ENCODE assay signal across 1 cellular context in the genomic region with DNA sequence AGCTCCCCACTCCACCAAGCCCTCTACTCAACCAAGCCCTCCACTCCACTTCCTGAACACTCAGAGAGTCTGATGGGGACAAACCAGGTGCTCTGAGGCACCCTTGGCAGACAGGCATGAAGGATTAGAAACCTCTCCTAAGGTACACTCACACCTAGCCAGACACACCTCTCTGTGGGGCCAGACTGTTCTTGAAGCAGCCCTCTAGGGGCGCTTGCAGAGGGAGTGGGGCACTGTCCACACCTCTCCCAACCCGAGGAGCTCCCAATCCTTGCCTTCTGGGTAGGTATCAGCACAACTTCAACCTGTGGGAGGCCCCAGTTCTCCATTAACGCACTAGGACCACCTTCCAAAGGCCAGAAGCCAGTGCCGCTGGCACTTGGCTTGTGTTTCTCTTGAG.
TF ChIP-seq lines count a peak whose summit lies in the region.

No MANE protein-coding gene starts in this region.

TF ChIP-seq in HepG2, 621 proteins besides CTCF, POLR2A, EP300 and RAD21 (continued from another document):
- TF ChIP-seq, protein P1, sequence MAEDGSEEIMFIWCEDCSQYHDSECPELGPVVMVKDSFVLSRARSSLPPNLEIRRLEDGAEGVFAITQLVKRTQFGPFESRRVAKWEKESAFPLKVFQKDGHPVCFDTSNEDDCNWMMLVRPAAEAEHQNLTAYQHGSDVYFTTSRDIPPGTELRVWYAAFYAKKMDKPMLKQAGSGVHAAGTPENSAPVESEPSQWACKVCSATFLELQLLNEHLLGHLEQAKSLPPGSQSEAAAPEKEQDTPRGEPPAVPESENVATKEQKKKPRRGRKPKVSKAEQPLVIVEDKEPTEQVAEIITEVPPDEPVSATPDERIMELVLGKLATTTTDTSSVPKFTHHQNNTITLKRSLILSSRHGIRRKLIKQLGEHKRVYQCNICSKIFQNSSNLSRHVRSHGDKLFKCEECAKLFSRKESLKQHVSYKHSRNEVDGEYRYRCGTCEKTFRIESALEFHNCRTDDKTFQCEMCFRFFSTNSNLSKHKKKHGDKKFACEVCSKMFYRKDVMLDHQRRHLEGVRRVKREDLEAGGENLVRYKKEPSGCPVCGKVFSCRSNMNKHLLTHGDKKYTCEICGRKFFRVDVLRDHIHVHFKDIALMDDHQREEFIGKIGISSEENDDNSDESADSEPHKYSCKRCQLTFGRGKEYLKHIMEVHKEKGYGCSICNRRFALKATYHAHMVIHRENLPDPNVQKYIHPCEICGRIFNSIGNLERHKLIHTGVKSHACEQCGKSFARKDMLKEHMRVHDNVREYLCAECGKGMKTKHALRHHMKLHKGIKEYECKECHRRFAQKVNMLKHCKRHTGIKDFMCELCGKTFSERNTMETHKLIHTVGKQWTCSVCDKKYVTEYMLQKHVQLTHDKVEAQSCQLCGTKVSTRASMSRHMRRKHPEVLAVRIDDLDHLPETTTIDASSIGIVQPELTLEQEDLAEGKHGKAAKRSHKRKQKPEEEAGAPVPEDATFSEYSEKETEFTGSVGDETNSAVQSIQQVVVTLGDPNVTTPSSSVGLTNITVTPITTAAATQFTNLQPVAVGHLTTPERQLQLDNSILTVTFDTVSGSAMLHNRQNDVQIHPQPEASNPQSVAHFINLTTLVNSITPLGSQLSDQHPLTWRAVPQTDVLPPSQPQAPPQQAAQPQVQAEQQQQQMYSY (CRISPR knock-in tag; IDR thresholded peaks at IDR 0.05), result no peak
- TF ChIP-seq, protein P2, sequence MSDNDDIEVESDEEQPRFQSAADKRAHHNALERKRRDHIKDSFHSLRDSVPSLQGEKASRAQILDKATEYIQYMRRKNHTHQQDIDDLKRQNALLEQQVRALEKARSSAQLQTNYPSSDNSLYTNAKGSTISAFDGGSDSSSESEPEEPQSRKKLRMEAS (IDR thresholded peaks at IDR 0.05), result no peak
